Comparison of ENCODE assay signal across 1 cellular context in the genomic region with DNA sequence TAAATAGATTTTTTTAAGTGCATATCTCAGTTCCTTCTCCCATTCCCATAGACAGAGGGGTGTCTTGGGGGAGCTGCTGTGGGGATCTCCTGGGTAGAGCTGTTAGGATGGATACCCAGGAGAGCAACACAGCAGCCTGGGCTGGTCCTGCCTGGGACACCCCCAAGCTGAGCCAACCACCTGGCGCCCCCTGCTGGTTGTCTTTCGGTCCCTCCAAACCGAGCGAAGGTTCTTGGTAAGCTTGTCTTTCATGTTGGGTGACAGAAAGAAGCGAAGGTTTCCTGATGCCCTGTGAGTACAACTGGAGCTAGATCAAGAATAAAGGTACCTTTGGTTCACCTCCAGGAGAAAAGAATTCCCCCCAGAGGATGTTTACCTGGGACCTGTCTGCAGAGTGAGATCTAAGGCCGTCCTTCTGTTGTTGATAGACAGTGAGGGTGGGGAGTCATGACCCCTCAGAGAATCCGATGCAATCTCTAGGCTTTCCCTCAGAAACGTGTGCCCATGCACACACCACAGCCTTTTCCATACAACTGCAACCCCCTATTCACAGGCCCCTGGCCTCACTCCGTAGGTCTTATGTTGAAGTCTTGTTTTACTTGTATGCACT.
TF ChIP-seq lines count a peak whose summit lies in the region.

No MANE protein-coding gene starts in this region.

TF ChIP-seq in K562, 482 proteins besides CTCF, POLR2A, EP300 and RAD21 (continued from another document and continues in another):
- TF ChIP-seq, protein P1, sequence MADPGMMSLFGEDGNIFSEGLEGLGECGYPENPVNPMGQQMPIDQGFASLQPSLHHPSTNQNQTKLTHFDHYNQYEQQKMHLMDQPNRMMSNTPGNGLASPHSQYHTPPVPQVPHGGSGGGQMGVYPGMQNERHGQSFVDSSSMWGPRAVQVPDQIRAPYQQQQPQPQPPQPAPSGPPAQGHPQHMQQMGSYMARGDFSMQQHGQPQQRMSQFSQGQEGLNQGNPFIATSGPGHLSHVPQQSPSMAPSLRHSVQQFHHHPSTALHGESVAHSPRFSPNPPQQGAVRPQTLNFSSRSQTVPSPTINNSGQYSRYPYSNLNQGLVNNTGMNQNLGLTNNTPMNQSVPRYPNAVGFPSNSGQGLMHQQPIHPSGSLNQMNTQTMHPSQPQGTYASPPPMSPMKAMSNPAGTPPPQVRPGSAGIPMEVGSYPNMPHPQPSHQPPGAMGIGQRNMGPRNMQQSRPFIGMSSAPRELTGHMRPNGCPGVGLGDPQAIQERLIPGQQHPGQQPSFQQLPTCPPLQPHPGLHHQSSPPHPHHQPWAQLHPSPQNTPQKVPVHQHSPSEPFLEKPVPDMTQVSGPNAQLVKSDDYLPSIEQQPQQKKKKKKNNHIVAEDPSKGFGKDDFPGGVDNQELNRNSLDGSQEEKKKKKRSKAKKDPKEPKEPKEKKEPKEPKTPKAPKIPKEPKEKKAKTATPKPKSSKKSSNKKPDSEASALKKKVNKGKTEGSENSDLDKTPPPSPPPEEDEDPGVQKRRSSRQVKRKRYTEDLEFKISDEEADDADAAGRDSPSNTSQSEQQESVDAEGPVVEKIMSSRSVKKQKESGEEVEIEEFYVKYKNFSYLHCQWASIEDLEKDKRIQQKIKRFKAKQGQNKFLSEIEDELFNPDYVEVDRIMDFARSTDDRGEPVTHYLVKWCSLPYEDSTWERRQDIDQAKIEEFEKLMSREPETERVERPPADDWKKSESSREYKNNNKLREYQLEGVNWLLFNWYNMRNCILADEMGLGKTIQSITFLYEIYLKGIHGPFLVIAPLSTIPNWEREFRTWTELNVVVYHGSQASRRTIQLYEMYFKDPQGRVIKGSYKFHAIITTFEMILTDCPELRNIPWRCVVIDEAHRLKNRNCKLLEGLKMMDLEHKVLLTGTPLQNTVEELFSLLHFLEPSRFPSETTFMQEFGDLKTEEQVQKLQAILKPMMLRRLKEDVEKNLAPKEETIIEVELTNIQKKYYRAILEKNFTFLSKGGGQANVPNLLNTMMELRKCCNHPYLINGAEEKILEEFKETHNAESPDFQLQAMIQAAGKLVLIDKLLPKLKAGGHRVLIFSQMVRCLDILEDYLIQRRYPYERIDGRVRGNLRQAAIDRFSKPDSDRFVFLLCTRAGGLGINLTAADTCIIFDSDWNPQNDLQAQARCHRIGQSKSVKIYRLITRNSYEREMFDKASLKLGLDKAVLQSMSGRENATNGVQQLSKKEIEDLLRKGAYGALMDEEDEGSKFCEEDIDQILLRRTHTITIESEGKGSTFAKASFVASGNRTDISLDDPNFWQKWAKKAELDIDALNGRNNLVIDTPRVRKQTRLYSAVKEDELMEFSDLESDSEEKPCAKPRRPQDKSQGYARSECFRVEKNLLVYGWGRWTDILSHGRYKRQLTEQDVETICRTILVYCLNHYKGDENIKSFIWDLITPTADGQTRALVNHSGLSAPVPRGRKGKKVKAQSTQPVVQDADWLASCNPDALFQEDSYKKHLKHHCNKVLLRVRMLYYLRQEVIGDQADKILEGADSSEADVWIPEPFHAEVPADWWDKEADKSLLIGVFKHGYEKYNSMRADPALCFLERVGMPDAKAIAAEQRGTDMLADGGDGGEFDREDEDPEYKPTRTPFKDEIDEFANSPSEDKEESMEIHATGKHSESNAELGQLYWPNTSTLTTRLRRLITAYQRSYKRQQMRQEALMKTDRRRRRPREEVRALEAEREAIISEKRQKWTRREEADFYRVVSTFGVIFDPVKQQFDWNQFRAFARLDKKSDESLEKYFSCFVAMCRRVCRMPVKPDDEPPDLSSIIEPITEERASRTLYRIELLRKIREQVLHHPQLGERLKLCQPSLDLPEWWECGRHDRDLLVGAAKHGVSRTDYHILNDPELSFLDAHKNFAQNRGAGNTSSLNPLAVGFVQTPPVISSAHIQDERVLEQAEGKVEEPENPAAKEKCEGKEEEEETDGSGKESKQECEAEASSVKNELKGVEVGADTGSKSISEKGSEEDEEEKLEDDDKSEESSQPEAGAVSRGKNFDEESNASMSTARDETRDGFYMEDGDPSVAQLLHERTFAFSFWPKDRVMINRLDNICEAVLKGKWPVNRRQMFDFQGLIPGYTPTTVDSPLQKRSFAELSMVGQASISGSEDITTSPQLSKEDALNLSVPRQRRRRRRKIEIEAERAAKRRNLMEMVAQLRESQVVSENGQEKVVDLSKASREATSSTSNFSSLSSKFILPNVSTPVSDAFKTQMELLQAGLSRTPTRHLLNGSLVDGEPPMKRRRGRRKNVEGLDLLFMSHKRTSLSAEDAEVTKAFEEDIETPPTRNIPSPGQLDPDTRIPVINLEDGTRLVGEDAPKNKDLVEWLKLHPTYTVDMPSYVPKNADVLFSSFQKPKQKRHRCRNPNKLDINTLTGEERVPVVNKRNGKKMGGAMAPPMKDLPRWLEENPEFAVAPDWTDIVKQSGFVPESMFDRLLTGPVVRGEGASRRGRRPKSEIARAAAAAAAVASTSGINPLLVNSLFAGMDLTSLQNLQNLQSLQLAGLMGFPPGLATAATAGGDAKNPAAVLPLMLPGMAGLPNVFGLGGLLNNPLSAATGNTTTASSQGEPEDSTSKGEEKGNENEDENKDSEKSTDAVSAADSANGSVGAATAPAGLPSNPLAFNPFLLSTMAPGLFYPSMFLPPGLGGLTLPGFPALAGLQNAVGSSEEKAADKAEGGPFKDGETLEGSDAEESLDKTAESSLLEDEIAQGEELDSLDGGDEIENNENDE (IDR thresholded peaks at IDR 0.05; ENCODE audit: low read depth, low read length), result no peak
- TF ChIP-seq HES1 (IDR thresholded peaks at IDR 0.05; ENCODE audit: low read depth), result no peak
- TF ChIP-seq ZNF197 (CRISPR knock-in tag; IDR thresholded peaks at IDR 0.05; ENCODE audit: low read depth), result no peak
- TF ChIP-seq RBM39 (optimal IDR thresholded peaks at IDR 0.05; ENCODE audit: low read depth, low read length), result peak; percentile 82
- 0 out of 2 replicates have a peak, but pooled peaks have one; percentile 32 for TF ChIP-seq GATAD2B (IDR thresholded peaks at IDR 0.05; ENCODE audit: borderline replicate concordance)
- TF ChIP-seq HBP1 (CRISPR knock-in tag; IDR thresholded peaks at IDR 0.05), result no peak
- no peak for TF ChIP-seq MYNN (IDR thresholded peaks at IDR 0.05)
- no peak for TF ChIP-seq MYNN (CRISPR knock-in tag; IDR thresholded peaks at IDR 0.05)
- no peak for TF ChIP-seq PHB (CRISPR knock-in tag; IDR thresholded peaks at IDR 0.05)
- TF ChIP-seq STAG1 (CRISPR knock-in tag; IDR thresholded peaks at IDR 0.05; ENCODE audit: borderline replicate concordance), result peak; percentile 71; the same call in 1 of the 2 replicates
- TF ChIP-seq, protein P2, sequence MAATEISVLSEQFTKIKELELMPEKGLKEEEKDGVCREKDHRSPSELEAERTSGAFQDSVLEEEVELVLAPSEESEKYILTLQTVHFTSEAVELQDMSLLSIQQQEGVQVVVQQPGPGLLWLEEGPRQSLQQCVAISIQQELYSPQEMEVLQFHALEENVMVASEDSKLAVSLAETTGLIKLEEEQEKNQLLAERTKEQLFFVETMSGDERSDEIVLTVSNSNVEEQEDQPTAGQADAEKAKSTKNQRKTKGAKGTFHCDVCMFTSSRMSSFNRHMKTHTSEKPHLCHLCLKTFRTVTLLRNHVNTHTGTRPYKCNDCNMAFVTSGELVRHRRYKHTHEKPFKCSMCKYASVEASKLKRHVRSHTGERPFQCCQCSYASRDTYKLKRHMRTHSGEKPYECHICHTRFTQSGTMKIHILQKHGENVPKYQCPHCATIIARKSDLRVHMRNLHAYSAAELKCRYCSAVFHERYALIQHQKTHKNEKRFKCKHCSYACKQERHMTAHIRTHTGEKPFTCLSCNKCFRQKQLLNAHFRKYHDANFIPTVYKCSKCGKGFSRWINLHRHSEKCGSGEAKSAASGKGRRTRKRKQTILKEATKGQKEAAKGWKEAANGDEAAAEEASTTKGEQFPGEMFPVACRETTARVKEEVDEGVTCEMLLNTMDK (IDR thresholded peaks at IDR 0.05; ENCODE audit: borderline replicate concordance, insufficient read depth, low read depth, low read length, poor library complexity, severe bottlenecking), result peak; percentile 95
- TF ChIP-seq ELK3 (CRISPR knock-in tag; IDR thresholded peaks at IDR 0.05), result no peak
- TF ChIP-seq, protein P3, sequence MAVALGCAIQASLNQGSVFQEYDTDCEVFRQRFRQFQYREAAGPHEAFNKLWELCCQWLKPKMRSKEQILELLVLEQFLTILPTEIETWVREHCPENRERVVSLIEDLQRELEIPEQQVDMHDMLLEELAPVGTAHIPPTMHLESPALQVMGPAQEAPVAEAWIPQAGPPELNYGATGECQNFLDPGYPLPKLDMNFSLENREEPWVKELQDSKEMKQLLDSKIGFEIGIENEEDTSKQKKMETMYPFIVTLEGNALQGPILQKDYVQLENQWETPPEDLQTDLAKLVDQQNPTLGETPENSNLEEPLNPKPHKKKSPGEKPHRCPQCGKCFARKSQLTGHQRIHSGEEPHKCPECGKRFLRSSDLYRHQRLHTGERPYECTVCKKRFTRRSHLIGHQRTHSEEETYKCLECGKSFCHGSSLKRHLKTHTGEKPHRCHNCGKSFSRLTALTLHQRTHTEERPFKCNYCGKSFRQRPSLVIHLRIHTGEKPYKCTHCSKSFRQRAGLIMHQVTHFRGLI (CRISPR knock-in tag; IDR thresholded peaks at IDR 0.05), result no peak
- no peak for TF ChIP-seq ZNF668 (CRISPR knock-in tag; IDR thresholded peaks at IDR 0.05)
- TF ChIP-seq BCLAF1 (IDR thresholded peaks at IDR 0.05; ENCODE audit: borderline replicate concordance in 1 of 2, control insufficient read depth in 1 of 2, low read depth in 2 of 2, low read length in 1 of 2), result no peak
- peak; percentile 76 for TF ChIP-seq RB1 (IDR thresholded peaks at IDR 0.05; ENCODE audit: low read depth)
- no peak for TF ChIP-seq HDAC2 (IDR thresholded peaks at IDR 0.05)
- no peak for TF ChIP-seq UBTF (IDR thresholded peaks at IDR 0.05; ENCODE audit: borderline replicate concordance in 1 of 2, low read depth in 2 of 2, low read length in 2 of 2)
- TF ChIP-seq JUN (IDR thresholded peaks at IDR 0.05; ENCODE audit: borderline replicate concordance, low read depth, low read length), result no peak
- TF ChIP-seq JUN (CRISPR knock-in tag; IDR thresholded peaks at IDR 0.05; ENCODE audit: borderline replicate concordance), result no peak
- no peak for TF ChIP-seq DMBX1 (CRISPR knock-in tag; IDR thresholded peaks at IDR 0.05; ENCODE audit: borderline replicate concordance)
- TF ChIP-seq TEAD2 (tag; IDR thresholded peaks at IDR 0.05), result no peak
